In the genomic region with DNA sequence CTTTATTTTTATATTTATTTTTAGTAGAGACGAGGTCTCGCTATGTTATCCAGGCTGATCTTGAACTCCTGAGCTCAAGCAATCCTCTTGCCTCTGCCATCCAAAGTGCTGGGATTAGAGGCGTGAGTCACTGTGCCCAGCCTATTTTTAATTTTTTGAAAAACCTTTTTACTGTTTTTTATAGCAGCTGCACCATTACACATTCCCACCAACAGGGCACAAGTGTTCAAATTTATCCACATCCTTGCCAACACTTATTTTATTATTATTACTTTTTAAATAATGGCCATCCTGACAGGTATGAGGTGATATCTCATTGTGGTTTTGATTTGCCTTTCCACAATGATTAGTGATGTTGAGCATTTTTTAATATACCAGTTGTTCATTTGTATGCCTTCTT, we compare ENCODE assay signal across 24 cellular contexts. TPM values are rescaled to one million over a fixed set of nuclear protein-coding genes. Genes with fewer than 3 reads are reported as not detected.
"Had no signal": no experiment of that assay in that cellular context is flagged by ENCODE, and none has a peak within 500 bp of the region (broad histone marks: within the 10 kb centered on the region; RNA-seq: fewer than 3 reads in every experiment).

No MANE protein-coding gene starts in this region.

- H3K4me1 ChIP-seq: body of pancreas, left ventricle myocardium inferior, upper lobe of left lung had no signal

- H3K27ac ChIP-seq: body of pancreas, left ventricle myocardium inferior, upper lobe of left lung, WERI-Rb-1 had no signal

- H3K9me3 ChIP-seq: body of pancreas had no signal

- H3K4me3 ChIP-seq: body of pancreas, left ventricle myocardium inferior, upper lobe of left lung had no signal

- H3K36me3 Mint-ChIP-seq: activated naive CD4-positive, alpha-beta T cell treated with anti-CD3 and anti-CD28 coated beads, Interleukin-2, amount 50 U/mL, for 72 hours had no signal

- DNase-seq: activated CD4-positive, alpha-beta memory T cell treated with anti-CD3 and anti-CD28 coated beads, Interleukin-2, amount 10 ng/mL, durations not matched to agents 7 days and 5 days; activated CD4-positive, alpha-beta T cell treated with anti-CD3 and anti-CD28 coated beads for 36 hours; activated effector memory CD4-positive, alpha-beta T cell treated with anti-CD3 and anti-CD28 coated beads, Interleukin-2, amount 50 U/mL, for 16 hours; activated T-cell treated with anti-CD3 and anti-CD28 coated beads, Interleukin-2, amount 50 U/mL, for 4 hours; amniotic stem cell; body of pancreas; effector memory CD8-positive, alpha-beta T cell; erythroblast; hypothalamus; left ventricle myocardium inferior; stimulated activated CD4-positive, alpha-beta T cell treated with anti-CD3 and anti-CD28 coated beads, Interleukin-1b, Interleukin-23, amount 100 ng/mL, for 48 hours; stimulated activated naive CD8-positive, alpha-beta T cell treated with anti-CD3 and anti-CD28 coated beads, Interleukin-15, amount 100 ng/mL, for 72 hours; upper lobe of left lung; WERI-Rb-1 had no signal

- ATAC-seq: activated CD4-positive, alpha-beta T cell treated with anti-CD3 and anti-CD28 coated beads for 36 hours; activated naive CD4-positive, alpha-beta T cell treated with anti-CD3 and anti-CD28 coated beads, Interleukin-2, amount 50 U/mL, for 72 hours; activated T-cell treated with anti-CD3 and anti-CD28 coated beads, Interleukin-2, amount 50 U/mL, for 4 hours; body of pancreas; effector memory CD8-positive, alpha-beta T cell; sciatic nerve; stimulated activated naive CD8-positive, alpha-beta T cell treated with anti-CD3 and anti-CD28 coated beads, Interleukin-15, amount 100 ng/mL, for 72 hours had no signal

- H3K4me1 Mint-ChIP-seq: activated CD4-positive, alpha-beta memory T cell treated with anti-CD3 and anti-CD28 coated beads, Interleukin-2, amount 10 ng/mL, durations not matched to agents 7 days and 5 days; activated CD4-positive, alpha-beta T cell treated with anti-CD3 and anti-CD28 coated beads for 36 hours; memory B cell; stimulated activated naive CD8-positive, alpha-beta T cell treated with anti-CD3 and anti-CD28 coated beads, Interleukin-15, amount 100 ng/mL, for 72 hours had no signal

- H3K36me3 ChIP-seq: left ventricle myocardium inferior, upper lobe of left lung, WERI-Rb-1 had no signal

- H3K27me3 Mint-ChIP-seq: activated CD4-positive, alpha-beta T cell treated with anti-CD3 and anti-CD28 coated beads for 36 hours; stimulated activated naive CD8-positive, alpha-beta T cell treated with anti-CD3 and anti-CD28 coated beads, Interleukin-15, amount 100 ng/mL, for 72 hours had no signal

- H3K4me3 Mint-ChIP-seq: activated CD4-positive, alpha-beta memory T cell treated with anti-CD3 and anti-CD28 coated beads, Interleukin-2, amount 10 ng/mL, durations not matched to agents 7 days and 5 days; activated CD4-positive, alpha-beta T cell treated with anti-CD3 and anti-CD28 coated beads for 36 hours; activated T-cell treated with anti-CD3 and anti-CD28 coated beads, Interleukin-2, amount 50 U/mL, for 4 hours; dendritic cell treated with granulocyte-macrophage colony-stimulating factor and Interleukin-4, amounts not matched to agents 40 ng/mL and 50 ng/mL, for 4 days; effector memory CD8-positive, alpha-beta T cell; memory B cell; stimulated activated naive CD8-positive, alpha-beta T cell treated with anti-CD3 and anti-CD28 coated beads, Interleukin-15, amount 100 ng/mL, for 72 hours had no signal

- H3K9me3 Mint-ChIP-seq: effector memory CD8-positive, alpha-beta T cell had no signal

- H3K27me3 ChIP-seq: body of pancreas, upper lobe of left lung had no signal

- H3K27ac Mint-ChIP-seq: activated CD4-positive, alpha-beta memory T cell treated with anti-CD3 and anti-CD28 coated beads, Interleukin-2, amount 10 ng/mL, durations not matched to agents 7 days and 5 days; activated CD4-positive, alpha-beta T cell treated with anti-CD3 and anti-CD28 coated beads for 36 hours; activated naive CD4-positive, alpha-beta T cell treated with anti-CD3 and anti-CD28 coated beads, Interleukin-2, amount 50 U/mL, for 72 hours; dendritic cell treated with granulocyte-macrophage colony-stimulating factor and Interleukin-4, amounts not matched to agents 40 ng/mL and 50 ng/mL, for 4 days; memory B cell; stimulated activated naive CD8-positive, alpha-beta T cell treated with anti-CD3 and anti-CD28 coated beads, Interleukin-15, amount 100 ng/mL, for 72 hours had no signal

RNA-seq across cellular contexts. Expression of a gene that starts 42.5 kb away (rescaled TPM):
- total RNA-seq: glomerular endothelial cell, osteocyte, pulmonary artery endothelial cell had no signal

RNA-seq across cellular contexts. Expression of a gene that starts 47.7 kb away (rescaled TPM):
- total RNA-seq: activated CD4-positive, alpha-beta memory T cell treated with anti-CD3 and anti-CD28 coated beads, Interleukin-2, amount 10 ng/mL, durations not matched to agents 7 days and 5 days; body of pancreas; glomerular endothelial cell; kidney epithelial cell; osteocyte; pulmonary artery endothelial cell; sciatic nerve; T-helper 1 cell treated with Interleukin-12 subunit alpha and Interleukin-12 subunit beta and Interleukin-4 antibody, amounts not matched to agents 30 ng/mL and 1 ng/mL, for 36 hours; temporal lobe had no signal
